8 cellular contexts compared by ENCODE assay signal in the genomic region with DNA sequence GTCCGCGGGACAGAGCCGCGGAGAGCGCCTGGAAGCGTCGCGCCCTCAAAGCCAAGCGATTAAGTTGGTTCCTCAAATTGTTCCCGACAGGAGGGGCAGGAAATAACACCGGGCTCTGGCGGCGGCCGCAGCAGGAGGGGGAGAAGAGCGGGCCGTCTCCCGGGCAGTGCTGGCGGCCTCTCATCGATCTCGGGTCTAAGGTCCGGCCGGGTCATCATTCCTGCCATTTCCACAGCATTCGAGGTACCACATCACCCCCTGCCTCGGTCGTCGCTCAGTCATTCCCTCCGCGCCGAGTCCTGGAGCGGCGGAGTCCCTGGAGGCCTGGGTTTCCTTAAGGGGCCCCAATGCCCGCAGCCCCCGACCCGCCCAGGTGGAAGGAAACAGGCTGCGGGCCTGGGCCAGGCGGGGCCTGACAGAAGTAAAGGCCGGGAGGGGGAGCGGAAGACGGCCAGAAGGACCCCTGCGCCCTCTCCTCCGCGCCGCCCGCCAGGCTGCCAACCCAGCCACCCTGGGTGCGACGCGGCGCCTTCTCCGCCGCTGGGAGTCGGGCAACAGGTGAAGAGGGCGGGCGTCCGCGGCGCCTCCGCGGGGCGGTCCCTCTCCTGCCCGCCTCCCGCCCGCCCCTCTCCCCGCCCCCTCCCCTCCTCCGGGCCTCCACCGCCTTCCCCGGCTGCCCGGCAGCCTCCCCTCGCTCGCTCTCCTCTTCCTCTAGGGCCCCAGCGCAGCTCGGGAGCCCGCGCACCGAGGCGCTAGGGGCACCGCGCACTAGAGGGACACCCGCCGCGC. TPM values are rescaled to one million over a fixed set of nuclear protein-coding genes. Genes with fewer than 3 reads are reported as not detected.
DNase-seq lines count a peak whose midpoint lies in the region; ATAC-seq and TF ChIP-seq lines count a peak whose summit lies in the region.

A gene with protein sequence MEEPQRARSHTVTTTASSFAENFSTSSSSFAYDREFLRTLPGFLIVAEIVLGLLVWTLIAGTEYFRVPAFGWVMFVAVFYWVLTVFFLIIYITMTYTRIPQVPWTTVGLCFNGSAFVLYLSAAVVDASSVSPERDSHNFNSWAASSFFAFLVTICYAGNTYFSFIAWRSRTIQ (plus strand): TSS at position 654 of the 789 bp plus-strand sequence. CDS start 293 bp downstream, outside the sequence.

- peak within 1 kb of the TSS; percentile 73 for H3K4me3 Mint-ChIP-seq in endodermal cell

- peak within 1 kb of the TSS; percentile 86 for H3K4me3 ChIP-seq in endodermal cell (ENCODE audit: low read length)

- peaks cover 31% of the 10 kb centered on the region for H3K27me3 ChIP-seq in endodermal cell (ENCODE audit: control insufficient read depth, insufficient read depth, low read length, poor library complexity, severe bottlenecking)

- no peak within 1 kb of the TSS for H3K27ac ChIP-seq in endodermal cell (ENCODE audit: low read depth, low read length)

- H3K27ac Mint-ChIP-seq in endodermal cell: peak within 1 kb of the TSS; percentile 69

- H3K9me3 Mint-ChIP-seq in endodermal cell: peaks cover 9% of the 10 kb centered on the region

- no peaks in the 10 kb centered on the region for H3K36me3 Mint-ChIP-seq in endodermal cell (ENCODE audit: low read depth)

- H3K4me1 ChIP-seq in endodermal cell (ENCODE audit: control insufficient read depth, insufficient read depth, low read length): no peaks in the 10 kb centered on the region

- H3K27me3 Mint-ChIP-seq in endodermal cell (ENCODE audit: insufficient read depth): peaks cover 36% of the 10 kb centered on the region

- 0 to 2% methylated on average over 23 to 76 of the region's 80 CpGs for WGBS in endodermal cell (ENCODE audit: insufficient coverage in 1 of 2, insufficient read length in 1 of 2), 2 experiments

- ATAC-seq in HG02678 (IDR thresholded peaks at IDR 0.05; ENCODE audit: unreplicated experiment) (peak; percentile 70), HG03095 (IDR thresholded peaks at IDR 0.05; ENCODE audit: unreplicated experiment) (no peak)

- DNase-seq in EL (peak; percentile 33), NCI-H69 (lab: John Stamatoyannopoulos, UW) (peak; percentile 79), endodermal cell (peak; percentile 90), myocyte (ENCODE audit: low read depth) (peak; percentile 60)
- DNase-seq in activated CD8-positive, alpha-beta memory T cell treated with anti-CD3 and anti-CD28 coated beads for 24 hours: peak; percentile 76
- DNase-seq in stimulated activated naive CD4-positive, alpha-beta T cell (lab: John Stamatoyannopoulos, UW): peak; percentile 39 to 69 (median 60)

- no peak for TF ChIP-seq CTCF in endodermal cell (conservative IDR thresholded peaks at IDR 0.05)

- peak within 1 kb of the TSS; percentile 35 for H3K9ac ChIP-seq in endodermal cell (ENCODE audit: extremely low read depth, low read length, poor library complexity, severe bottlenecking)

- peaks cover 13% of the 10 kb centered on the region for H3K9me3 ChIP-seq in endodermal cell (ENCODE audit: control insufficient read depth, low read length)

- H3K4me1 Mint-ChIP-seq in endodermal cell: peaks cover 22% of the 10 kb centered on the region

- no peaks in the 10 kb centered on the region for H3K36me3 ChIP-seq in endodermal cell (ENCODE audit: control insufficient read depth, insufficient read depth, low read length)

RNA-seq across cellular contexts. Expression of the gene that starts here (rescaled TPM):
- total RNA-seq in endodermal cell (10 to 100 TPM in 1 of 2 donors, 1 to 10 TPM in 1; 5.8 to 11.6 TPM), myocyte (1.8 and 4.8 TPM in 2 replicates)
- polyA plus RNA-seq in endodermal cell (2013, experiment 1 of 2): 6.5 TPM
- polyA plus RNA-seq in endodermal cell (2013, experiment 2 of 2): 5.8 TPM
- 1.6 TPM for polyA plus RNA-seq in myocyte (2012)

Comparison
In these comparisons a context has a peak if more than half of its experiments do, and no peak if none do; other contexts are left out.
1. DNase-seq: peak in every context shown above with its lines; median percentile 90 in endodermal cell; 79 in NCI-H69; 76 in activated CD8-positive, alpha-beta memory T cell treated with anti-CD3 and anti-CD28 coated beads for 24 hours; 60 in myocyte; 60 in stimulated activated naive CD4-positive, alpha-beta T cell; 33 in EL.